ENCODE assay signal across 11 cellular contexts in genomic region chr1:29171089-29171488, GRCh38. TPM values are rescaled to one million over a fixed set of nuclear protein-coding genes. Genes with fewer than 3 reads are reported as not detected.
DNase-seq lines count a peak whose midpoint lies in the region; ATAC-seq, FAIRE-seq and TF ChIP-seq lines count a peak whose summit lies in the region.
"Had no signal": no experiment of that assay in that cellular context is flagged by ENCODE, and none has a peak within 500 bp of the region (broad histone marks: within the 10 kb centered on the region; RNA-seq: fewer than 3 reads in every experiment).

No MANE protein-coding gene starts in this region.

- no peak for FAIRE-seq in small intestine (lab: Jason Lieb, UNC)

- H3K4me3 ChIP-seq in HUES6 (ENCODE audit: low read depth, low read length) (no peak overlapping the region), small intestine (ENCODE audit: low read depth in 1 of 2, low read length in 2 of 2) (no peak overlapping the region)
- H3K4me3 ChIP-seq: skin epidermis had no signal

- no peaks in the 10 kb centered on the region for H3K9me3 ChIP-seq in CD4-positive, alpha-beta T cell (ENCODE audit: control insufficient read depth, low read length)
- no peaks in the 10 kb centered on the region; the same call in 1 of the 2 replicates for H3K9me3 ChIP-seq in HUES6 (ENCODE audit: control insufficient read depth, insufficient read depth, low read depth, low read length)
- no peaks in the 10 kb centered on the region for H3K9me3 ChIP-seq in small intestine (ENCODE audit: control insufficient read depth, low read depth)

- TF ChIP-seq CTCF in CD4-positive, alpha-beta T cell (IDR thresholded peaks at IDR 0.05) = no peak
- no peak for TF ChIP-seq CTCF in mesothelial cell of epicardium (IDR thresholded peaks at IDR 0.05; ENCODE audit: unreplicated experiment)

- no peak for ATAC-seq in CD4-positive, alpha-beta T cell (ENCODE audit: poor library complexity)
- ATAC-seq: stimulated activated naive CD8-positive, alpha-beta T cell treated with anti-CD3 and anti-CD28 coated beads, Interleukin-15, Interleukin-2, amounts not matched to agents 100 U/mL and 50 U/mL, for 24 hours had no signal

- peaks cover 71% of the 10 kb centered on the region for H3K36me3 Mint-ChIP-seq in CD4-positive, alpha-beta T cell (ENCODE audit: low read depth)
- peaks cover 38% of the 10 kb centered on the region for H3K36me3 Mint-ChIP-seq in activated T-helper 1 cell treated with anti-CD3 and anti-CD28 coated beads, Interleukin-12 subunit alpha, Interleukin-12 subunit beta, Interleukin-2, Interleukin-4 antibody, amounts not matched to agents 30 ng/mL and 10 ng/mL and 1 ng/mL, durations not matched to agents 14 hours and 24 hours and 36 hours (ENCODE audit: low read depth)
- peaks cover 16% of the 10 kb centered on the region for H3K36me3 Mint-ChIP-seq in mesothelial cell of epicardium

- CTCF ChIA-PET in CD4-positive, alpha-beta T cell (lab: Charles Lee) = interaction anchor here (1.3 kb wide), 1 partner anchor 26 kb away, joined by 3 read pairs; no protein-coding TSS in a partner anchor

- H3K4me1 ChIP-seq in HUES6 (ENCODE audit: control insufficient read depth, insufficient read depth, low read length) (peaks cover 35% of the 10 kb centered on the region), small intestine (ENCODE audit: control insufficient read depth in 2 of 2, insufficient read depth in 1 of 2, low read depth in 1 of 2, low read length in 1 of 2) (peaks cover 4 to 20% of the 10 kb centered on the region in 2 donors)

- H3K9ac ChIP-seq in HUES6 (ENCODE audit: low read length) = no peak overlapping the region

- H3K27ac ChIP-seq in CD4-positive, alpha-beta T cell (ENCODE audit: low read depth, low read length) = no peak overlapping the region
- H3K27ac ChIP-seq in HUES6 (ENCODE audit: low read depth, low read length) (peak overlapping the region; percentile 15; the same call in 1 of the 2 replicates), small intestine (ENCODE audit: low read depth in 1 of 2, low read length in 1 of 2) (no peak overlapping the region)
- H3K27ac ChIP-seq: skin epidermis had no signal

- no peaks in the 10 kb centered on the region for H3K27me3 Mint-ChIP-seq in CD4-positive, alpha-beta T cell
- no peaks in the 10 kb centered on the region for H3K27me3 Mint-ChIP-seq in activated T-helper 1 cell treated with anti-CD3 and anti-CD28 coated beads, Interleukin-12 subunit alpha, Interleukin-12 subunit beta, Interleukin-2, Interleukin-4 antibody, amounts not matched to agents 30 ng/mL and 10 ng/mL and 1 ng/mL, durations not matched to agents 14 hours and 24 hours and 36 hours (ENCODE audit: insufficient read depth)
- H3K27me3 Mint-ChIP-seq in mesothelial cell of epicardium (ENCODE audit: low read depth) = no peaks in the 10 kb centered on the region

- intact Hi-C loops in CD4-positive, alpha-beta T cell (cut with DNase I, micrococcal nuclease) = loop anchor here in 1 of 2 experiments (10.0 kb wide), 1 partner anchor 46 kb away; the partner anchor contains the start of gene TMEM200B
- intact Hi-C loops in activated T-helper 1 cell treated with anti-CD3 and anti-CD28 coated beads, Interleukin-12 subunit alpha, Interleukin-12 subunit beta, Interleukin-2, Interleukin-4 antibody, amounts not matched to agents 30 ng/mL and 10 ng/mL and 1 ng/mL, durations not matched to agents 14 hours and 24 hours and 36 hours (cut with micrococcal nuclease) = no loop called here

- H3K27me3 ChIP-seq in CD4-positive, alpha-beta T cell (ENCODE audit: control insufficient read depth, insufficient read depth, low read length) = no peaks in the 10 kb centered on the region
- H3K27me3 ChIP-seq in HUES6 (ENCODE audit: control insufficient read depth, insufficient read depth, low read length) (no peaks in the 10 kb centered on the region), small intestine (ENCODE audit: control insufficient read depth in 2 of 2, insufficient read depth in 2 of 2, low read length in 2 of 2) (no peaks in the 10 kb centered on the region)

- peaks cover 67% of the 10 kb centered on the region for H3K4me1 Mint-ChIP-seq in CD4-positive, alpha-beta T cell (ENCODE audit: low read depth)
- H3K4me1 Mint-ChIP-seq in activated T-helper 1 cell treated with anti-CD3 and anti-CD28 coated beads, Interleukin-12 subunit alpha, Interleukin-12 subunit beta, Interleukin-2, Interleukin-4 antibody, amounts not matched to agents 30 ng/mL and 10 ng/mL and 1 ng/mL, durations not matched to agents 14 hours and 24 hours and 36 hours (ENCODE audit: low read depth) = peaks cover 55% of the 10 kb centered on the region
- H3K4me1 Mint-ChIP-seq in mesothelial cell of epicardium = peaks cover 44% of the 10 kb centered on the region

- POLR2A ChIA-PET in CD4-positive, alpha-beta T cell (lab: Charles Lee) = interaction anchor here (0.5 to 4.8 kb wide), 3 partner anchors 10 to 519 kb away, joined by 3 to 37 read pairs (median 4); partner anchors contain the start of gene SRSF4

- H3K4me3 Mint-ChIP-seq in CD4-positive, alpha-beta T cell = peak overlapping the region; percentile 14
- no peak overlapping the region for H3K4me3 Mint-ChIP-seq in activated T-helper 1 cell treated with anti-CD3 and anti-CD28 coated beads, Interleukin-12 subunit alpha, Interleukin-12 subunit beta, Interleukin-2, Interleukin-4 antibody, amounts not matched to agents 30 ng/mL and 10 ng/mL and 1 ng/mL, durations not matched to agents 14 hours and 24 hours and 36 hours
- no peak overlapping the region for H3K4me3 Mint-ChIP-seq in mesothelial cell of epicardium

- WGBS in small intestine, 3 donors = 30 to 32% (median 30%) methylated on average over 3 of the region's 3 CpGs

- H3K27ac Mint-ChIP-seq in CD4-positive, alpha-beta T cell = peak overlapping the region; percentile 48
- H3K27ac Mint-ChIP-seq in activated T-helper 1 cell treated with anti-CD3 and anti-CD28 coated beads, Interleukin-12 subunit alpha, Interleukin-12 subunit beta, Interleukin-2, Interleukin-4 antibody, amounts not matched to agents 30 ng/mL and 10 ng/mL and 1 ng/mL, durations not matched to agents 14 hours and 24 hours and 36 hours = peak overlapping the region; percentile 53
- peak overlapping the region; percentile 83 for H3K27ac Mint-ChIP-seq in mesothelial cell of epicardium

- DNase-seq in CD4-positive, alpha-beta T cell = no peak
- no peak for DNase-seq in activated T-helper 1 cell treated with anti-CD3 and anti-CD28 coated beads, Interleukin-12 subunit alpha, Interleukin-12 subunit beta, Interleukin-2, Interleukin-4 antibody, amounts not matched to agents 30 ng/mL and 10 ng/mL and 1 ng/mL, durations not matched to agents 14 hours and 24 hours and 36 hours (ENCODE audit: low spot score)
- DNase-seq in mesothelial cell of epicardium (ENCODE audit: low spot score in 2 of 2, unreplicated experiment in 2 of 2) (no peak), epidermal melanocyte (ENCODE audit: insufficient read length, low spot score) (no peak), D341Med (ENCODE audit: low spot score) (no peak), small intestine (no peak), islet precursor cell (no peak)
- DNase-seq: effector CD8-positive, alpha-beta T cell; stimulated activated naive CD8-positive, alpha-beta T cell treated with anti-CD3 and anti-CD28 coated beads, Interleukin-15, Interleukin-2, amounts not matched to agents 100 U/mL and 50 U/mL, for 24 hours had no signal

- H3K36me3 ChIP-seq in HUES6 (ENCODE audit: control insufficient read depth, insufficient read depth, low read length) = peaks cover 49% of the 10 kb centered on the region
- peaks cover 6 to 8% of the 10 kb centered on the region in 2 donors for H3K36me3 ChIP-seq in small intestine (ENCODE audit: control insufficient read depth in 2 of 2, insufficient read depth in 2 of 2, low read length in 2 of 2)

- no peaks in the 10 kb centered on the region for H3K9me3 Mint-ChIP-seq in CD4-positive, alpha-beta T cell
- no peaks in the 10 kb centered on the region for H3K9me3 Mint-ChIP-seq in activated T-helper 1 cell treated with anti-CD3 and anti-CD28 coated beads, Interleukin-12 subunit alpha, Interleukin-12 subunit beta, Interleukin-2, Interleukin-4 antibody, amounts not matched to agents 30 ng/mL and 10 ng/mL and 1 ng/mL, durations not matched to agents 14 hours and 24 hours and 36 hours
- peaks cover 4% of the 10 kb centered on the region for H3K9me3 Mint-ChIP-seq in mesothelial cell of epicardium

RNA-seq across cellular contexts. Expression of gene SRSF4, which starts 10.6 kb away (rescaled TPM):
- 10 to 100 TPM; 89.2 to 93.4 TPM for total RNA-seq in CD4-positive, alpha-beta T cell
- 129 and 135 TPM in 2 replicates for total RNA-seq in activated T-helper 1 cell treated with anti-CD3 and anti-CD28 coated beads, Interleukin-12 subunit alpha, Interleukin-12 subunit beta, Interleukin-2, Interleukin-4 antibody, amounts not matched to agents 30 ng/mL and 10 ng/mL and 1 ng/mL, durations not matched to agents 14 hours and 24 hours and 36 hours
- 103 to 107 TPM (median 105 TPM) in 3 replicates for total RNA-seq in mesothelial cell of epicardium
- polyA plus RNA-seq in small intestine = 10 to 100 TPM; 65.1 to 99.3 (median 71.9) TPM

RNA-seq across cellular contexts. Expression of gene TMEM200B, which starts 47.4 kb away (rescaled TPM):
- not detected for total RNA-seq in CD4-positive, alpha-beta T cell
- total RNA-seq in activated T-helper 1 cell treated with anti-CD3 and anti-CD28 coated beads, Interleukin-12 subunit alpha, Interleukin-12 subunit beta, Interleukin-2, Interleukin-4 antibody, amounts not matched to agents 30 ng/mL and 10 ng/mL and 1 ng/mL, durations not matched to agents 14 hours and 24 hours and 36 hours = 0.47 and 0.56 TPM in 2 replicates
- 28.3 to 31.0 TPM (median 29.1 TPM) in 3 replicates for total RNA-seq in mesothelial cell of epicardium
- 1 to 10 TPM in 1 of 3 donors, under 1 TPM in 1, not detected in 1; 0.81 to 3.9 TPM for polyA plus RNA-seq in small intestine

RNA-seq across cellular contexts. Expression of gene MECR, which starts 59.6 kb away (rescaled TPM):
- 1 to 10 TPM; 5.5 to 6.6 TPM for total RNA-seq in CD4-positive, alpha-beta T cell
- total RNA-seq in activated T-helper 1 cell treated with anti-CD3 and anti-CD28 coated beads, Interleukin-12 subunit alpha, Interleukin-12 subunit beta, Interleukin-2, Interleukin-4 antibody, amounts not matched to agents 30 ng/mL and 10 ng/mL and 1 ng/mL, durations not matched to agents 14 hours and 24 hours and 36 hours = 34.5 and 36.4 TPM in 2 replicates
- total RNA-seq in mesothelial cell of epicardium = 36.6 to 40.0 TPM (median 38.0 TPM) in 3 replicates
- polyA plus RNA-seq in small intestine = 10 to 100 TPM in 2 of 3 donors, 1 to 10 TPM in 1; 9.7 to 20.0 (median 19.2) TPM

Comparison
In these comparisons a context has a peak if more than half of its experiments do, and no peak if none do; other contexts are left out.
1. RNA of gene TMEM200B, which starts 47.4 kb away (total RNA-seq): 28.3 to 31.0 TPM in mesothelial cell of epicardium; 0.47 to 0.56 TPM in activated T-helper 1 cell treated with anti-CD3 and anti-CD28 coated beads, Interleukin-12 subunit alpha, Interleukin-12 subunit beta, Interleukin-2, Interleukin-4 antibody, amounts not matched to agents 30 ng/mL and 10 ng/mL and 1 ng/mL, durations not matched to agents 14 hours and 24 hours and 36 hours and not detected in CD4-positive, alpha-beta T cell; every median in the first group is over 10 times any median in the second.
2. Peak in every context shown above with its lines, with median percentiles within 50 percentile points of each other: H3K27ac Mint-ChIP-seq.